ENCODE assay signal across 9 cellular contexts in the genomic region with DNA sequence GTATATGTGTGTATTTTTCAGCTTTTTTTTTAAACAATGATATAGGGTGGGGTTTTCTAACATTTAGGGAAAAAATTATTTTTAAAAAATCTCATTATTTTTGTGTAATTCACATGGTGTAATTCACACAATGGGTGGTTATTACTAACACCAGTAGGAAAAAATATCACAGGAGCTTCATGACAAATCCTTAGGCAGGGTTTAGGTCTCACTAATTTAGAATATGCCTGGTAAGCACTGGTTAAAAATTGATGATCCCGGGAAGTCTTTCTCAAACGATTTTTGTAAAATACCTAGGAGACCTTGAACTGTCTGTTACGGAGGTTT. TPM values are rescaled to one million over a fixed set of nuclear protein-coding genes. Genes with fewer than 3 reads are reported as not detected.
DNase-seq lines count a peak whose midpoint lies in the region; ATAC-seq and TF ChIP-seq lines count a peak whose summit lies in the region.
"Had no signal": no experiment of that assay in that cellular context is flagged by ENCODE, and none has a peak within 500 bp of the region (broad histone marks: within the 10 kb centered on the region; RNA-seq: fewer than 3 reads in every experiment).

No MANE protein-coding gene starts in this region.

- TF ChIP-seq CTCF in Panc1 (IDR thresholded peaks at IDR 0.05) (no peak), fibroblast of lung (conservative IDR thresholded peaks at IDR 0.05 in 1 of 2, IDR thresholded peaks at IDR 0.05 in 1 of 2; ENCODE audit: low read depth in 1 of 2, low read length in 2 of 2) (no peak)

- in situ Hi-C loops in Panc1 (cut with HindIII; ENCODE audit: low pct_unique_long_range_greater_than_20kb, low sequenced_read_pairs) = no loop called here

- no peak for DNase-seq in Panc1 (ENCODE audit: low read depth, low spot score)
- no peak for DNase-seq in fibroblast of lung (ENCODE audit: low read depth in 2 of 2)
- no peak for DNase-seq in nucleus accumbens (lab: John Stamatoyannopoulos, UW)
- DNase-seq in COLO668 (lab: John Stamatoyannopoulos, UW; ENCODE audit: unreplicated experiment) = no peak
- DNase-seq in GOT3 (lab: John Stamatoyannopoulos, UW) = no peak
- no peak for DNase-seq in stimulated activated CD4-positive, alpha-beta T cell treated with anti-CD3 and anti-CD28 coated beads, Interleukin-4, amount 100 ng/mL, for 24 hours
- DNase-seq: activated effector memory CD4-positive, alpha-beta T cell treated with Interleukin-2 at 50 U/mL for 16 hours had no signal

- TSS peak; percentile 99 for BruUV-seq in Panc1 (replicated peaks; lab: Mats Ljungman, UMichigan)

- H3K36me3 ChIP-seq in Panc1 (ENCODE audit: control insufficient read depth, insufficient read depth, low read length) (no peaks in the 10 kb centered on the region), fibroblast of lung (ENCODE audit: control insufficient read depth, insufficient read depth, low read length) (no peaks in the 10 kb centered on the region), skeletal muscle satellite cell (ENCODE audit: insufficient read depth, low read length) (no peaks in the 10 kb centered on the region)

- H3K27me3 ChIP-seq in Panc1 (ENCODE audit: control insufficient read depth, insufficient read depth, low read length) = no peaks in the 10 kb centered on the region
- no peaks in the 10 kb centered on the region for H3K27me3 ChIP-seq in fibroblast of lung (ENCODE audit: control insufficient read depth, insufficient read depth, low read length)
- H3K27me3 ChIP-seq in skeletal muscle satellite cell (ENCODE audit: control insufficient read depth, insufficient read depth, low read length) = no peaks in the 10 kb centered on the region

- H3K4me3 ChIP-seq in Panc1 (ENCODE audit: low read depth in 2 of 2, low read length in 2 of 2) = peak overlapping the region in 1 of 2 experiments; percentile 49; a peak in 2 of 4 replicates
- H3K4me3 ChIP-seq in fibroblast of lung (replicated peaks in 1 of 4; ENCODE audit: control extremely low read depth in 1 of 4, insufficient read depth in 1 of 4, low read depth in 3 of 4, low read length in 4 of 4) = peak overlapping the region in 3 of 4 experiments; percentile 13 to 51 (median 45)
- peak overlapping the region; percentile 51 for H3K4me3 ChIP-seq in skeletal muscle satellite cell (ENCODE audit: low read length)

- H2AFZ ChIP-seq in fibroblast of lung (ENCODE audit: low read length) = peak overlapping the region; percentile 7

- CTCF ChIA-PET in Panc1 (lab: Charles Lee) = interaction anchor here (0.5 to 0.6 kb wide), 2 partner anchors 19 to 164 kb away, joined by 3 to 5 read pairs; no protein-coding TSS in a partner anchor

- POLR2A ChIA-PET in Panc1 (lab: Charles Lee) = interaction anchor here (0.6 to 2.0 kb wide), 9 partner anchors 11 to 199 kb away, joined by 3 to 14 read pairs (median 3); no protein-coding TSS in a partner anchor

- peak overlapping the region; percentile 100 for H3K27ac ChIP-seq in Panc1 (ENCODE audit: low read length)
- peak overlapping the region; percentile 89 for H3K27ac ChIP-seq in fibroblast of lung (ENCODE audit: insufficient read depth, low read length)

- ATAC-seq in GM21360 (IDR thresholded peaks at IDR 0.05; ENCODE audit: unreplicated experiment) (peak; percentile 9), Panc1 (no peak)

- no peaks in the 10 kb centered on the region for H3K79me2 ChIP-seq in fibroblast of lung (ENCODE audit: control insufficient read depth, insufficient read depth, low read length)

- intact Hi-C loops in Panc1 (cut with micrococcal nuclease; ENCODE audit: unreplicated experiment) = loop anchor here (1.0 to 5.0 kb wide), 2 partner anchors 29 to 34 kb away; no protein-coding TSS in a partner anchor

- no peaks in the 10 kb centered on the region for H4K20me1 ChIP-seq in fibroblast of lung (ENCODE audit: control insufficient read depth, extremely low read depth, insufficient read depth, low read length)

- peaks cover 49% of the 10 kb centered on the region for H3K4me1 ChIP-seq in Panc1 (ENCODE audit: control insufficient read depth, insufficient read depth, low read length)
- peaks cover 17% of the 10 kb centered on the region for H3K4me1 ChIP-seq in fibroblast of lung (ENCODE audit: control insufficient read depth, extremely low read depth, insufficient read depth, low read length)
- H3K4me1 ChIP-seq in skeletal muscle satellite cell (ENCODE audit: control insufficient read depth, insufficient read depth, low read length) = peaks cover 31% of the 10 kb centered on the region

- peak overlapping the region; percentile 65 for H3K4me2 ChIP-seq in fibroblast of lung (ENCODE audit: extremely low read depth, insufficient read depth, low read length)
- H3K4me2 ChIP-seq in skeletal muscle satellite cell (ENCODE audit: low read length) = peak overlapping the region; percentile 76

- H3K9ac ChIP-seq in fibroblast of lung (ENCODE audit: insufficient read depth, low read length) = peak overlapping the region; percentile 40
- H3K9ac ChIP-seq in skeletal muscle satellite cell (ENCODE audit: low read depth, low read length) = peak overlapping the region; percentile 85

- H3K9me3 ChIP-seq in Panc1 (ENCODE audit: control insufficient read depth, insufficient read depth, low read depth, low read length) (no peaks in the 10 kb centered on the region), fibroblast of lung (ENCODE audit: control insufficient read depth, insufficient read depth, low read depth, low read length) (no peaks in the 10 kb centered on the region), skeletal muscle satellite cell (replicated peaks; ENCODE audit: low read length) (no peaks in the 10 kb centered on the region)

RNA-seq across cellular contexts. Expression of gene ZNF217, which starts 29.5 kb away (rescaled TPM):
- total RNA-seq in Panc1 (2021; ENCODE audit: unreplicated experiment) (210 TPM), fibroblast of lung (13.4 and 22.0 TPM in 2 replicates)
- polyA plus RNA-seq in Panc1 (2012; ENCODE audit: insufficient read length) = 80.1 TPM
- 12.1 and 14.5 TPM in 2 replicates for polyA plus RNA-seq in fibroblast of lung
- polyA plus RNA-seq in fibroblast of lung (2012) = 11.2 and 15.3 TPM in 2 replicates
- 17.7 and 23.5 TPM in 2 replicates for polyA minus RNA-seq in fibroblast of lung (ENCODE audit: low replicate concordance)
- 12.2 and 14.9 TPM in 2 replicates for total RNA-seq in skeletal muscle satellite cell (2012; rRNA removed)
